Comparison of ENCODE assay signal across 8 cellular contexts in genomic region chr11:65615950-65616574, GRCh38. TPM values are rescaled to one million over a fixed set of nuclear protein-coding genes. Genes with fewer than 3 reads are reported as not detected.
DNase-seq lines count a peak whose midpoint lies in the region; ATAC-seq, FAIRE-seq and TF ChIP-seq lines count a peak whose summit lies in the region.

No MANE protein-coding gene starts in this region.

- H3K9ac ChIP-seq in astrocyte (ENCODE audit: low read length) = peak overlapping the region; percentile 88
- peak overlapping the region; percentile 77; the same call in 1 of the 2 replicates for H3K9ac ChIP-seq in iPS-20b (ENCODE audit: low read depth, low read length)

- peak overlapping the region; percentile 89 for H3K27ac Mint-ChIP-seq in astrocyte (ENCODE audit: unreplicated experiment)

- H3K4me3 ChIP-seq in astrocyte (ENCODE audit: insufficient read depth, low read depth, low read length) (peak overlapping the region; percentile 80), iPS-20b (ENCODE audit: low read length) (peak overlapping the region; percentile 86)

- no peaks in the 10 kb centered on the region for H3K27me3 Mint-ChIP-seq in astrocyte (ENCODE audit: low read depth, unreplicated experiment)

- peak overlapping the region; percentile 100 for H3K4me2 ChIP-seq in astrocyte (ENCODE audit: low read length)

- H3K4me1 ChIP-seq in astrocyte (ENCODE audit: insufficient read depth, low read length) (peaks cover 32% of the 10 kb centered on the region), iPS-20b (ENCODE audit: insufficient read depth, low read length) (peaks cover 5% of the 10 kb centered on the region; the same call in 1 of the 2 replicates)

- DNase-seq in COLO668 (lab: John Stamatoyannopoulos, UW; ENCODE audit: unreplicated experiment) (peak; percentile 53), M059J (ENCODE audit: low read depth) (peak; percentile 40), astrocyte (ENCODE audit: low read depth) (no peak), A172 (ENCODE audit: low spot score) (no peak)
- peak; percentile 72 for DNase-seq in stimulated activated CD8-positive, alpha-beta memory T cell treated with anti-CD3 and anti-CD28 coated beads, Interleukin-4, amount 100 ng/mL, for 48 hours

- peak overlapping the region; percentile 99 for H3K4me3 Mint-ChIP-seq in astrocyte (ENCODE audit: unreplicated experiment)

- H4K20me1 ChIP-seq in astrocyte (ENCODE audit: insufficient read depth, low read length) = peaks cover 49% of the 10 kb centered on the region

- H3K9me3 ChIP-seq in astrocyte (ENCODE audit: insufficient read depth, low read depth, low read length) (no peaks in the 10 kb centered on the region), iPS-20b (ENCODE audit: insufficient read depth, low read depth, low read length) (no peaks in the 10 kb centered on the region)

- H3K36me3 Mint-ChIP-seq in astrocyte (ENCODE audit: low read depth, unreplicated experiment) = peaks cover 11% of the 10 kb centered on the region

- ATAC-seq in GM21423 (IDR thresholded peaks at IDR 0.05; ENCODE audit: unreplicated experiment) (peak; percentile 1), GM18870 (IDR thresholded peaks at IDR 0.05; ENCODE audit: unreplicated experiment) (no peak)

- H2AFZ ChIP-seq in astrocyte (ENCODE audit: low read depth, low read length) = no peak overlapping the region

- FAIRE-seq in astrocyte (lab: Jason Lieb, UNC) = no peak

- H3K79me2 ChIP-seq in astrocyte (ENCODE audit: insufficient read depth, low read length) = peaks cover 88% of the 10 kb centered on the region

- H3K36me3 ChIP-seq in astrocyte (ENCODE audit: insufficient read depth, low read length) (peaks cover 18% of the 10 kb centered on the region), iPS-20b (ENCODE audit: insufficient read depth, low read depth, low read length) (peaks cover 46% of the 10 kb centered on the region)

- H3K4me1 Mint-ChIP-seq in astrocyte (ENCODE audit: low read depth, unreplicated experiment) = peaks cover 20% of the 10 kb centered on the region

- H3K27me3 ChIP-seq in astrocyte (ENCODE audit: insufficient read depth, low read length) (no peaks in the 10 kb centered on the region), iPS-20b (ENCODE audit: insufficient read depth, low read length) (no peaks in the 10 kb centered on the region)

- H3K27ac ChIP-seq in astrocyte (ENCODE audit: low read depth, low read length) (peak overlapping the region; percentile 46), iPS-20b (ENCODE audit: low read length) (no peak overlapping the region)

- no peaks in the 10 kb centered on the region for H3K9me3 Mint-ChIP-seq in astrocyte (ENCODE audit: unreplicated experiment)

- TF ChIP-seq CTCF in astrocyte (IDR thresholded peaks at IDR 0.05; ENCODE audit: insufficient read depth, low read depth, low read length) = no peak

RNA-seq across cellular contexts. Expression of gene PCNX3, which starts 0.5 kb away (rescaled TPM):
- total RNA-seq in M059J (2014; rRNA removed; shearing (Covaris generic)) = 16.5 and 26.0 TPM in 2 replicates
- total RNA-seq in astrocyte = 45.6 and 51.2 TPM in 2 replicates
- total RNA-seq in A172 (2014; rRNA removed; shearing (Covaris generic)) = 19.6 and 20.1 TPM in 2 replicates

RNA-seq across cellular contexts. Expression of gene MAP3K11, which starts 2.0 kb away (rescaled TPM):
- 16.0 and 27.1 TPM in 2 replicates for total RNA-seq in M059J (2014; rRNA removed; shearing (Covaris generic))
- total RNA-seq in astrocyte = 55.4 and 61.3 TPM in 2 replicates
- 38.2 and 39.2 TPM in 2 replicates for total RNA-seq in A172 (2014; rRNA removed; shearing (Covaris generic))

RNA-seq across cellular contexts. Expression of gene KCNK7, which starts 20.5 kb away (rescaled TPM):
- 0.52 TPM in 1 of 2 replicates, not detected in the other for total RNA-seq in M059J (2014; rRNA removed; shearing (Covaris generic))
- 0.84 TPM in 1 of 2 replicates, not detected in the other for total RNA-seq in astrocyte
- total RNA-seq in A172 (2014; rRNA removed; shearing (Covaris generic)) = 0.86 TPM in 1 of 2 replicates, not detected in the other

RNA-seq across cellular contexts. Expression of gene SIPA1, which starts 21.8 kb away (rescaled TPM):
- 8.7 and 22.7 TPM in 2 replicates for total RNA-seq in M059J (2014; rRNA removed; shearing (Covaris generic))
- 19.0 and 26.7 TPM in 2 replicates for total RNA-seq in astrocyte
- 10.4 and 19.5 TPM in 2 replicates for total RNA-seq in A172 (2014; rRNA removed; shearing (Covaris generic))

RNA-seq across cellular contexts. Expression of gene EHBP1L1, which starts 40.2 kb away (rescaled TPM):
- total RNA-seq in M059J (2014; rRNA removed; shearing (Covaris generic)) = 2.0 and 9.3 TPM in 2 replicates
- 9.4 and 10.1 TPM in 2 replicates for total RNA-seq in astrocyte
- 50.1 and 83.3 TPM in 2 replicates for total RNA-seq in A172 (2014; rRNA removed; shearing (Covaris generic))

Comparison
In these comparisons a context has a peak if more than half of its experiments do, and no peak if none do; other contexts are left out.
1. DNase-seq: peak in COLO668 (single experiment), M059J (single experiment) and stimulated activated CD8-positive, alpha-beta memory T cell treated with anti-CD3 and anti-CD28 coated beads, Interleukin-4, amount 100 ng/mL, for 48 hours (single experiment); none in astrocyte (single experiment) and A172 (single experiment).